14 cellular contexts compared by ENCODE assay signal in the genomic region with DNA sequence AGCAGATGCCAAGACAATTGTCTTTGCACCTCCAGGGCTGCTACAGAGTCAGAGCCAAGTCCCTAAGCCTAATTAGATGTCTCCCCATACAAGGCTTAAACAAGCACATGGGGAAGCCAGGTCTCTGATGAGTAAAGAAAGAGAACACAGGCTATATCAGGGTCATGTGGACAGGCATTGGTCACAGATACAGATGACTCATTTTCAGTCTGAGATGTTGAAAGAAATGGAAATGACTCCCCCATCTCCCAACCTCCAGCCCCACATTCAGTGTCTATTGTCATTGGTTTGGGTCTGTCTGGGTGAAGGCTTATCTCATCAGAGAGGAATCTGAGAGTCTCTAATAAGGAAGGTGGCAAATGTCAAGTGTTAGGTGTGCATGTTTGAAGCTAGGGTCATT.
A peak's percentile ranks its signal among the peaks of the same experiment; 100 is the strongest.
DNase-seq lines count a peak whose midpoint lies in the region; ATAC-seq, FAIRE-seq and TF ChIP-seq lines count a peak whose summit lies in the region.
"Had no signal": no experiment of that assay in that cellular context is flagged by ENCODE, and none has a peak within 500 bp of the region (broad histone marks: within the 10 kb centered on the region; RNA-seq: fewer than 3 reads in every experiment).

No MANE protein-coding gene starts in this region.

- TF ChIP-seq CTCF in GM23338 (conservative IDR thresholded peaks at IDR 0.05; ENCODE audit: low read depth in 2 of 2) (no peak), esophagus muscularis mucosa (IDR thresholded peaks at IDR 0.05) (no peak), nephron progenitor cell (IDR thresholded peaks at IDR 0.05) (no peak), coronary artery (IDR thresholded peaks at IDR 0.05) (no peak)

- H3K9ac ChIP-seq in NT2/D1 (ENCODE audit: insufficient read length, low read depth) = no peak overlapping the region
- H3K9ac ChIP-seq: neural progenitor cell had no signal

- H3K4me3 Mint-ChIP-seq in GM23338 (no peak overlapping the region), nephron progenitor cell (no peak overlapping the region)
- H3K4me3 Mint-ChIP-seq: neural progenitor cell; stimulated activated naive CD8-positive, alpha-beta T cell treated with anti-CD3 and anti-CD28 coated beads, Interleukin-15, amount 100 ng/mL, for 72 hours had no signal

- H3F3A ChIP-seq in GM23338 (replicated peaks; ENCODE audit: low read depth) = no peaks in the 10 kb centered on the region

- no peaks in the 10 kb centered on the region for H4K20me1 ChIP-seq in GM23338 (replicated peaks; ENCODE audit: insufficient read depth)

- peaks cover 3% of the 10 kb centered on the region; the same call in 2 of the 3 replicates for H3K9me3 Mint-ChIP-seq in GM23338
- peaks cover 17% of the 10 kb centered on the region for H3K9me3 Mint-ChIP-seq in nephron progenitor cell

- peaks cover 2% of the 10 kb centered on the region for H3K27me3 Mint-ChIP-seq in GM23338 (ENCODE audit: insufficient read depth, low read depth, poor library complexity)
- H3K27me3 Mint-ChIP-seq in nephron progenitor cell (ENCODE audit: low read depth, poor library complexity) = peaks cover 12% of the 10 kb centered on the region

- no peak for TF ChIP-seq EP300 in esophagus muscularis mucosa (IDR thresholded peaks at IDR 0.05)

- no peak overlapping the region for H2AFZ ChIP-seq in GM23338
- H2AFZ ChIP-seq: neural progenitor cell had no signal

- no peaks in the 10 kb centered on the region for H3K79me2 ChIP-seq in GM23338 (replicated peaks; ENCODE audit: insufficient read depth)

- ATAC-seq in GM23338 (peak; percentile 55), GM19328 (IDR thresholded peaks at IDR 0.05; ENCODE audit: unreplicated experiment) (no peak)
- ATAC-seq: stimulated activated naive CD8-positive, alpha-beta T cell treated with anti-CD3 and anti-CD28 coated beads, Interleukin-15, amount 100 ng/mL, for 72 hours had no signal

- H3K27me3 ChIP-seq in GM23338 (ENCODE audit: insufficient read depth) (no peaks in the 10 kb centered on the region), NT2/D1 (ENCODE audit: insufficient read depth, insufficient read length) (no peaks in the 10 kb centered on the region), esophagus muscularis mucosa (no peaks in the 10 kb centered on the region)
- H3K27me3 ChIP-seq: neural progenitor cell had no signal

- DNase-seq in GM23338 (ENCODE audit: low spot score) (peak; percentile 43), NT2/D1 (ENCODE audit: low read depth, low spot score) (peak; percentile 77), esophagus muscularis mucosa (ENCODE audit: extremely low spot score) (peak; percentile 81), nephron progenitor cell (no peak), GM12891 (ENCODE audit: insufficient read length, low spot score) (no peak), coronary artery (ENCODE audit: low spot score) (no peak), NCI-H526 treated with DMSO at 0.1 percent for 48 hours (lab: John Stamatoyannopoulos, UW) (no peak)
- DNase-seq: C1 segment of cervical spinal cord; head of caudate nucleus; NCI-H748 treated with DMSO at 0.1 percent for 48 hours; SIG-M5; stimulated activated naive CD8-positive, alpha-beta T cell treated with anti-CD3 and anti-CD28 coated beads, Interleukin-15, amount 100 ng/mL, for 72 hours had no signal

- H3K27ac ChIP-seq in GM23338 (ENCODE audit: low read depth) = no peak overlapping the region
- no peak overlapping the region for H3K27ac ChIP-seq in esophagus muscularis mucosa (replicated peaks in 1 of 4)
- H3K27ac ChIP-seq in coronary artery = no peak overlapping the region
- H3K27ac ChIP-seq: neural progenitor cell had no signal

- H3K36me3 Mint-ChIP-seq in GM23338 (ENCODE audit: low read depth) (no peaks in the 10 kb centered on the region), nephron progenitor cell (ENCODE audit: low read depth) (no peaks in the 10 kb centered on the region)
- H3K36me3 Mint-ChIP-seq: neural progenitor cell had no signal

- no peak for TF ChIP-seq POLR2A in esophagus muscularis mucosa (IDR thresholded peaks at IDR 0.05; ENCODE audit: low read depth)
- no peak for TF ChIP-seq POLR2A in GM12891 (IDR thresholded peaks at IDR 0.05; ENCODE audit: low read depth, low read length)

- no peaks in the 10 kb centered on the region for H3K4me1 Mint-ChIP-seq in GM23338
- peaks cover 31% of the 10 kb centered on the region for H3K4me1 Mint-ChIP-seq in nephron progenitor cell
- H3K4me1 Mint-ChIP-seq: stimulated activated naive CD8-positive, alpha-beta T cell treated with anti-CD3 and anti-CD28 coated beads, Interleukin-15, amount 100 ng/mL, for 72 hours had no signal

- no peaks in the 10 kb centered on the region for H3K9me2 ChIP-seq in GM23338 (ENCODE audit: insufficient read depth)

- H3K36me3 ChIP-seq in GM23338 (ENCODE audit: insufficient read depth) = no peaks in the 10 kb centered on the region
- no peaks in the 10 kb centered on the region for H3K36me3 ChIP-seq in NT2/D1 (ENCODE audit: insufficient read depth, insufficient read length, low read length)
- H3K36me3 ChIP-seq in esophagus muscularis mucosa = no peaks in the 10 kb centered on the region
- H3K36me3 ChIP-seq: neural progenitor cell had no signal

- peaks cover 21% of the 10 kb centered on the region for H3K9me3 ChIP-seq in NT2/D1 (ENCODE audit: insufficient read depth, low read length)
- H3K9me3 ChIP-seq in esophagus muscularis mucosa = no peaks in the 10 kb centered on the region

- H3K4me3 ChIP-seq in GM23338 = no peak overlapping the region
- no peak overlapping the region for H3K4me3 ChIP-seq in NT2/D1 (ENCODE audit: insufficient read length, low read depth)
- H3K4me3 ChIP-seq in esophagus muscularis mucosa = no peak overlapping the region
- no peak overlapping the region for H3K4me3 ChIP-seq in coronary artery
- H3K4me3 ChIP-seq: neural progenitor cell had no signal

- intact Hi-C loops in esophagus muscularis mucosa (cut with DNase I) = no loop called here

- no peak overlapping the region for H3K27ac Mint-ChIP-seq in GM23338
- H3K27ac Mint-ChIP-seq in nephron progenitor cell = peak overlapping the region; percentile 31
- H3K27ac Mint-ChIP-seq: neural progenitor cell; stimulated activated naive CD8-positive, alpha-beta T cell treated with anti-CD3 and anti-CD28 coated beads, Interleukin-15, amount 100 ng/mL, for 72 hours had no signal

- H3K4me2 ChIP-seq in GM23338 = no peak overlapping the region
- H3K4me2 ChIP-seq: neural progenitor cell had no signal

- no peak for FAIRE-seq in GM12891 (lab: Jason Lieb, UNC)

- H3K4me1 ChIP-seq in GM23338 (ENCODE audit: insufficient read depth) = no peaks in the 10 kb centered on the region
- peaks cover 5% of the 10 kb centered on the region for H3K4me1 ChIP-seq in NT2/D1 (ENCODE audit: insufficient read depth, insufficient read length)
- H3K4me1 ChIP-seq in esophagus muscularis mucosa = no peaks in the 10 kb centered on the region
- H3K4me1 ChIP-seq: neural progenitor cell had no signal

TF ChIP-seq in GM23338, 12 proteins besides CTCF, POLR2A, EP300 and RAD21 (continues in another document):
- TF ChIP-seq JUNB (IDR thresholded peaks at IDR 0.05; ENCODE audit: unreplicated experiment) = no peak
- no peak for TF ChIP-seq ZNF331 (CRISPR knock-in tag; IDR thresholded peaks at IDR 0.05; ENCODE audit: low read depth)

TF ChIP-seq in GM12891, 5 proteins besides CTCF, POLR2A, EP300 and RAD21:
- TF ChIP-seq PAX5 (IDR thresholded peaks at IDR 0.05; ENCODE audit: insufficient read depth, low read length, severe bottlenecking) = no peak

Comparison
In these comparisons a context has a peak if more than half of its experiments do, and no peak if none do; other contexts are left out.
1. DNase-seq: peak in GM23338 (single experiment), NT2/D1 (single experiment) and esophagus muscularis mucosa (single experiment); none in nephron progenitor cell (single experiment), GM12891 (single experiment), coronary artery (single experiment) and NCI-H526 treated with DMSO at 0.1 percent for 48 hours (single experiment).